ENCODE assay signal across 10 cellular contexts in genomic region chr19:1850809-1851544, GRCh38. TPM values are rescaled to one million over a fixed set of nuclear protein-coding genes. Genes with fewer than 3 reads are reported as not detected.
DNase-seq lines count a peak whose midpoint lies in the region; ATAC-seq and TF ChIP-seq lines count a peak whose summit lies in the region.
"Had no signal": no experiment of that assay in that cellular context is flagged by ENCODE, and none has a peak within 500 bp of the region (broad histone marks: within the 10 kb centered on the region; RNA-seq: fewer than 3 reads in every experiment).

No MANE protein-coding gene starts in this region.

- H3K27me3 Mint-ChIP-seq in stimulated activated naive CD8-positive, alpha-beta T cell treated with anti-CD3 and anti-CD28 coated beads, Interleukin-15, Interleukin-2, amounts not matched to agents 100 ng/mL and 50 ng/mL, for 24 hours: no peaks in the 10 kb centered on the region
- H3K27me3 Mint-ChIP-seq in type B pancreatic cell: no peaks in the 10 kb centered on the region

- peak overlapping the region; percentile 30 for H3K4me3 Mint-ChIP-seq in stimulated activated naive CD8-positive, alpha-beta T cell treated with anti-CD3 and anti-CD28 coated beads, Interleukin-15, Interleukin-2, amounts not matched to agents 100 ng/mL and 50 ng/mL, for 24 hours
- no peak overlapping the region for H3K4me3 Mint-ChIP-seq in type B pancreatic cell

- no peaks in the 10 kb centered on the region for H3K9me3 ChIP-seq in RWPE2 (ENCODE audit: severe bottlenecking)

- H3K4me1 Mint-ChIP-seq in stimulated activated naive CD8-positive, alpha-beta T cell treated with anti-CD3 and anti-CD28 coated beads, Interleukin-15, Interleukin-2, amounts not matched to agents 100 ng/mL and 50 ng/mL, for 24 hours (ENCODE audit: low read depth): peaks cover 72% of the 10 kb centered on the region
- H3K4me1 Mint-ChIP-seq in type B pancreatic cell (ENCODE audit: unreplicated experiment): peaks cover 19% of the 10 kb centered on the region

- peak; percentile 8 for TF ChIP-seq CTCF in RWPE2 (IDR thresholded peaks at IDR 0.05; ENCODE audit: poor library complexity, severe bottlenecking)
- peak; percentile 19 for TF ChIP-seq CTCF in fibroblast of mammary gland (conservative IDR thresholded peaks at IDR 0.05; ENCODE audit: control insufficient read depth, insufficient read depth, low read depth, low read length)
- no peak for TF ChIP-seq CTCF in type B pancreatic cell (conservative IDR thresholded peaks at IDR 0.05)

- H3K36me3 Mint-ChIP-seq in stimulated activated naive CD8-positive, alpha-beta T cell treated with anti-CD3 and anti-CD28 coated beads, Interleukin-15, Interleukin-2, amounts not matched to agents 100 ng/mL and 50 ng/mL, for 24 hours (ENCODE audit: low read depth): peaks cover 6% of the 10 kb centered on the region
- H3K36me3 Mint-ChIP-seq in type B pancreatic cell: no peaks in the 10 kb centered on the region

- H3K4me3 ChIP-seq in RWPE2 (ENCODE audit: severe bottlenecking): no peak overlapping the region
- H3K4me3 ChIP-seq in fibroblast of mammary gland (ENCODE audit: control insufficient read depth, low read depth, low read length): no peak overlapping the region

- H3K27ac ChIP-seq in RWPE2 (ENCODE audit: poor library complexity, severe bottlenecking): no peak overlapping the region

- H3K9me3 Mint-ChIP-seq in stimulated activated naive CD8-positive, alpha-beta T cell treated with anti-CD3 and anti-CD28 coated beads, Interleukin-15, Interleukin-2, amounts not matched to agents 100 ng/mL and 50 ng/mL, for 24 hours: no peaks in the 10 kb centered on the region
- no peaks in the 10 kb centered on the region for H3K9me3 Mint-ChIP-seq in type B pancreatic cell

- peak overlapping the region; percentile 65 for H3K27ac Mint-ChIP-seq in stimulated activated naive CD8-positive, alpha-beta T cell treated with anti-CD3 and anti-CD28 coated beads, Interleukin-15, Interleukin-2, amounts not matched to agents 100 ng/mL and 50 ng/mL, for 24 hours
- peak overlapping the region; percentile 65 for H3K27ac Mint-ChIP-seq in type B pancreatic cell

- ATAC-seq in stimulated activated naive CD8-positive, alpha-beta T cell treated with anti-CD3 and anti-CD28 coated beads, Interleukin-15, Interleukin-2, amounts not matched to agents 100 U/mL and 50 U/mL, for 24 hours: no peak
- ATAC-seq in RWPE2 (ENCODE audit: low read depth): no peak

- H3K27me3 ChIP-seq in RWPE2 (ENCODE audit: insufficient read depth, poor library complexity, severe bottlenecking): no peaks in the 10 kb centered on the region

- DNase-seq in stimulated activated naive CD8-positive, alpha-beta T cell treated with anti-CD3 and anti-CD28 coated beads, Interleukin-15, Interleukin-2, amounts not matched to agents 100 U/mL and 50 U/mL, for 24 hours: no peak
- DNase-seq in RWPE2 (ENCODE audit: low spot score) (no peak), fibroblast of mammary gland (ENCODE audit: low read depth) (no peak), type B pancreatic cell (ENCODE audit: extremely low spot score, unreplicated experiment) (no peak), KG1 (lab: John Stamatoyannopoulos, UW) (no peak), kidney glomerular epithelial cell (lab: John Stamatoyannopoulos, UW) (no peak), HT-29 (ENCODE audit: low spot score) (no peak)
- DNase-seq: DMS153, MV-4-11 had no signal

- H3K4me1 ChIP-seq in RWPE2 (ENCODE audit: insufficient read depth, poor library complexity, severe bottlenecking): peaks cover 10% of the 10 kb centered on the region

- H3K36me3 ChIP-seq in RWPE2 (ENCODE audit: low read depth): peaks cover 16% of the 10 kb centered on the region

RNA-seq across cellular contexts. Expression of gene REXO1, which starts 2.7 kb away (rescaled TPM):
- 36.4 and 37.9 TPM in 2 replicates for total RNA-seq in type B pancreatic cell (ENCODE audit: low replicate concordance)
- 19.1 and 26.1 TPM in 2 replicates for total RNA-seq in HT-29 (2014; rRNA removed; shearing (Covaris generic))

RNA-seq across cellular contexts. Expression of gene KLF16, which starts 12.4 kb away (rescaled TPM):
- 17.9 and 18.1 TPM in 2 replicates for total RNA-seq in type B pancreatic cell (ENCODE audit: low replicate concordance)
- 25.2 and 34.5 TPM in 2 replicates for total RNA-seq in HT-29 (2014; rRNA removed; shearing (Covaris generic))

RNA-seq across cellular contexts. Expression of gene ABHD17A, which starts 34.3 kb away (rescaled TPM):
- total RNA-seq in type B pancreatic cell (ENCODE audit: low replicate concordance): 60.4 and 62.0 TPM in 2 replicates
- total RNA-seq in HT-29 (2014; rRNA removed; shearing (Covaris generic)): 136 and 141 TPM in 2 replicates

RNA-seq across cellular contexts. Expression of gene ATP8B3, which starts 38.9 kb away (rescaled TPM):
- total RNA-seq in type B pancreatic cell (ENCODE audit: low replicate concordance): 0.48 and 1.5 TPM in 2 replicates
- total RNA-seq in HT-29 (2014; rRNA removed; shearing (Covaris generic)): 0.65 and 2.0 TPM in 2 replicates

RNA-seq across cellular contexts. Expression of gene ADAT3, which starts 54.2 kb away (rescaled TPM):
- 12.1 and 13.9 TPM in 2 replicates for total RNA-seq in type B pancreatic cell (ENCODE audit: low replicate concordance)
- 3.2 and 6.9 TPM in 2 replicates for total RNA-seq in HT-29 (2014; rRNA removed; shearing (Covaris generic))
